26 cellular contexts compared by ENCODE assay signal in genomic region chr5:18686253-18686652, GRCh38.
DNase-seq lines count a peak whose midpoint lies in the region; ATAC-seq and TF ChIP-seq lines count a peak whose summit lies in the region.
"Had no signal": no experiment of that assay in that cellular context is flagged by ENCODE, and none has a peak within 500 bp of the region (broad histone marks: within the 10 kb centered on the region; RNA-seq: fewer than 3 reads in every experiment).

No MANE protein-coding gene starts in this region.

- ATAC-seq in GM18868 (IDR thresholded peaks at IDR 0.05; ENCODE audit: unreplicated experiment), result no peak
- ATAC-seq: A549; CD8-positive, alpha-beta T cell; K562; Right ventricle myocardium inferior had no signal

- H2BK15ac ChIP-seq in H9 (ENCODE audit: low read depth, low read length) (no peak overlapping the region), neuronal stem cell (ENCODE audit: low read length) (no peak overlapping the region)

- no peak overlapping the region for H2BK120ac ChIP-seq in H9 (ENCODE audit: low read depth, low read length, poor library complexity, severe bottlenecking)
- no peak overlapping the region for H2BK120ac ChIP-seq in neuronal stem cell (ENCODE audit: low read depth, low read length)

- H2BK5ac ChIP-seq in H9 (ENCODE audit: insufficient read length, low read length) (no peak overlapping the region), neuronal stem cell (ENCODE audit: low read length) (no peak overlapping the region)

- H3K4me2 ChIP-seq in H9 (ENCODE audit: insufficient read depth, insufficient read length, low read length) (no peak overlapping the region), neuronal stem cell (ENCODE audit: insufficient read depth, low read length, poor library complexity, severe bottlenecking) (no peak overlapping the region)
- H3K4me2 ChIP-seq: A549, PC-9 had no signal

- H3K27ac Mint-ChIP-seq in H9 (peak overlapping the region in 2 of 3 experiments; percentile 6 to 10; a peak in 2 of 7 replicates), endodermal cell (peak overlapping the region; percentile 19)
- H3K27ac Mint-ChIP-seq: CD8-positive, alpha-beta T cell had no signal

- in situ Hi-C loops in astrocyte of the spinal cord (cut with HindIII; ENCODE audit: low sequenced_read_pairs), result no loop called here

- DNase-seq in H9, result no peak
- DNase-seq in astrocyte of the spinal cord (ENCODE audit: low read depth, low spot score), result peak; percentile 8
- DNase-seq in endodermal cell, result no peak
- DNase-seq in neuronal stem cell (ENCODE audit: low spot score), result no peak
- DNase-seq in SK-N-DZ (ENCODE audit: low spot score), result no peak
- DNase-seq in UCSD-AML1 (lab: John Stamatoyannopoulos, UW; ENCODE audit: unreplicated experiment), result no peak
- DNase-seq: C1 segment of cervical spinal cord; Caco-2; CD8-positive, alpha-beta T cell; DMS 273 treated with DMSO at 0.1 percent for 48 hours; DMS79; EL; GM23248; HCEC 1CT; MV-4-11; NCI-H1105 treated with DMSO at 0.1 percent for 48 hours; NCI-H146; NCI-H1930; NCI-H446 treated with DMSO at 0.1 percent for 48 hours; NCI-H526; PC-9 had no signal

- H4K8ac ChIP-seq in H9 (replicated peaks; ENCODE audit: insufficient read length, low read depth, low read length), result no peak overlapping the region
- no peak overlapping the region for H4K8ac ChIP-seq in neuronal stem cell (ENCODE audit: low read depth, low read length)

- H3K27me3 Mint-ChIP-seq in H9 (ENCODE audit: low read depth) (no peaks in the 10 kb centered on the region), endodermal cell (ENCODE audit: insufficient read depth) (no peaks in the 10 kb centered on the region)

- H3K27me3 ChIP-seq in H9 (ENCODE audit: insufficient read depth, low read length) (no peaks in the 10 kb centered on the region), endodermal cell (ENCODE audit: control insufficient read depth, insufficient read depth, low read length, poor library complexity, severe bottlenecking) (no peaks in the 10 kb centered on the region), neuronal stem cell (ENCODE audit: control insufficient read depth in 3 of 3, insufficient read depth in 3 of 3, low read depth in 1 of 3, low read length in 3 of 3) (no peaks in the 10 kb centered on the region)

- WGBS in H9 (ENCODE audit: extremely low coverage, insufficient read length, low lambda C conversion rate), result no CpG with 5 or more reads among the region's 3 CpGs
- WGBS in endodermal cell (ENCODE audit: insufficient coverage in 1 of 2, insufficient read length in 1 of 2), 2 experiments, result 92 to 98% methylated on average over 2 to 3 of the region's 3 CpGs
- WGBS in neuronal stem cell (ENCODE audit: extremely low coverage in 2 of 2, insufficient read length in 2 of 2, insufficient replicate concordance in 1 of 2), 2 donors, result no CpG with 5 or more reads among the region's 3 CpGs

- H3K4me3 ChIP-seq in astrocyte of the spinal cord (ENCODE audit: low read depth, low read length), result no peak overlapping the region
- H3K4me3 ChIP-seq in endodermal cell (ENCODE audit: low read length), result no peak overlapping the region
- no peak overlapping the region for H3K4me3 ChIP-seq in neuronal stem cell (ENCODE audit: low read length in 2 of 2)
- H3K4me3 ChIP-seq: A549, GM23248, K562, PC-9 had no signal

- H3K79me1 ChIP-seq in H9 (ENCODE audit: insufficient read depth, low read depth, low read length, poor library complexity, severe bottlenecking), result no peaks in the 10 kb centered on the region
- no peaks in the 10 kb centered on the region for H3K79me1 ChIP-seq in neuronal stem cell (ENCODE audit: low read depth, low read length)

- H3K14ac ChIP-seq in H9 (ENCODE audit: insufficient read depth, low read length) (no peak overlapping the region), neuronal stem cell (ENCODE audit: low read length) (no peak overlapping the region)

- H2AK5ac ChIP-seq in H9 (ENCODE audit: insufficient read length, low read length) (no peak overlapping the region), neuronal stem cell (ENCODE audit: low read depth, low read length) (no peak overlapping the region)

- no peak overlapping the region for H3K4ac ChIP-seq in H9 (ENCODE audit: low read depth, low read length)
- no peak overlapping the region for H3K4ac ChIP-seq in neuronal stem cell (ENCODE audit: low read length)

- H2BK12ac ChIP-seq in H9 (ENCODE audit: insufficient read length, low read depth, low read length) (no peak overlapping the region), neuronal stem cell (ENCODE audit: low read length) (no peak overlapping the region)

- H3K36me3 ChIP-seq in endodermal cell (ENCODE audit: control insufficient read depth, insufficient read depth, low read length) (no peaks in the 10 kb centered on the region), neuronal stem cell (replicated peaks in 1 of 2; ENCODE audit: control insufficient read depth in 2 of 2, insufficient read depth in 2 of 2, low read length in 2 of 2) (no peaks in the 10 kb centered on the region)

- H3K4me3 Mint-ChIP-seq in H9 (no peak overlapping the region), endodermal cell (no peak overlapping the region)
- H3K4me3 Mint-ChIP-seq: CD8-positive, alpha-beta T cell had no signal

- H4K91ac ChIP-seq in H9 (ENCODE audit: insufficient read length, low read depth, low read length) (no peak overlapping the region), neuronal stem cell (ENCODE audit: low read depth, low read length, poor library complexity) (no peak overlapping the region)

- no peak overlapping the region for H2BK20ac ChIP-seq in H9 (ENCODE audit: low read depth, low read length, poor library complexity, severe bottlenecking)

- H3K23me2 ChIP-seq in H9 (ENCODE audit: insufficient read length, low read depth, low read length, poor library complexity, severe bottlenecking), result no peaks in the 10 kb centered on the region

- H2AFZ ChIP-seq in H9 (ENCODE audit: low read length) (peak overlapping the region; percentile 87), neuronal stem cell (ENCODE audit: low read length) (peak overlapping the region; percentile 13)
- H2AFZ ChIP-seq: GM23248, PC-9 had no signal

- H3K79me2 ChIP-seq in H9 (ENCODE audit: insufficient read depth, low read length), result no peaks in the 10 kb centered on the region

- no peak overlapping the region for H3K23ac ChIP-seq in H9 (ENCODE audit: insufficient read length, low read depth, low read length)
- H3K23ac ChIP-seq in neuronal stem cell (ENCODE audit: low read depth, low read length, poor library complexity), result no peak overlapping the region

- TF ChIP-seq CTCF in H9 (conservative IDR thresholded peaks at IDR 0.05) (no peak), astrocyte of the spinal cord (IDR thresholded peaks at IDR 0.05; ENCODE audit: low read depth, low read length) (no peak), endodermal cell (conservative IDR thresholded peaks at IDR 0.05) (no peak)

- H3K9me3 Mint-ChIP-seq in H9 (no peaks in the 10 kb centered on the region), endodermal cell (peaks cover 2% of the 10 kb centered on the region)

- H3K18ac ChIP-seq in H9 (ENCODE audit: insufficient read length, low read depth, low read length), result no peak overlapping the region
- no peak overlapping the region for H3K18ac ChIP-seq in neuronal stem cell (ENCODE audit: low read length)

- H3K27ac ChIP-seq in H9 (ENCODE audit: insufficient read length, low read depth, low read length), result no peak overlapping the region
- H3K27ac ChIP-seq in endodermal cell (ENCODE audit: low read depth, low read length), result no peak overlapping the region
- H3K27ac ChIP-seq in neuronal stem cell (replicated peaks; ENCODE audit: low read length), result no peak overlapping the region
- H3K27ac ChIP-seq: A549, GM23248, HL-60, PC-9 had no signal

- H3K4me1 ChIP-seq in H9 (ENCODE audit: insufficient read depth, low read length) (peaks cover 5% of the 10 kb centered on the region; the same call in 1 of the 2 replicates), endodermal cell (ENCODE audit: control insufficient read depth, insufficient read depth, low read length) (no peaks in the 10 kb centered on the region), neuronal stem cell (ENCODE audit: control insufficient read depth in 2 of 2, insufficient read depth in 1 of 2, low read depth in 1 of 2, low read length in 2 of 2) (no peaks in the 10 kb centered on the region)
- H3K4me1 ChIP-seq: A549, Caco-2 had no signal

- H3K36me3 Mint-ChIP-seq in H9 (ENCODE audit: insufficient read depth in 1 of 3, low read depth in 3 of 3) (no peaks in the 10 kb centered on the region), endodermal cell (ENCODE audit: low read depth) (no peaks in the 10 kb centered on the region)
- H3K36me3 Mint-ChIP-seq: CD8-positive, alpha-beta T cell had no signal

- no peak overlapping the region for H3K56ac ChIP-seq in H9 (ENCODE audit: insufficient read length, low read depth, low read length)

- no peak overlapping the region for H3T11ph ChIP-seq in H9 (ENCODE audit: low read length)

- H3K9me3 ChIP-seq in H9 (ENCODE audit: control insufficient read depth, low read depth, low read length) (no peaks in the 10 kb centered on the region), endodermal cell (ENCODE audit: control insufficient read depth, low read length) (no peaks in the 10 kb centered on the region), neuronal stem cell (replicated peaks in 1 of 2; ENCODE audit: control insufficient read depth in 2 of 2, insufficient read depth in 1 of 2, low read depth in 1 of 2, low read length in 2 of 2) (no peaks in the 10 kb centered on the region)
- H3K9me3 ChIP-seq: A549, Caco-2 had no signal

- H3K4me1 Mint-ChIP-seq in H9, result peaks cover 11 to 13% of the 10 kb centered on the region in 2 experiments
- H3K4me1 Mint-ChIP-seq in endodermal cell, result peaks cover 10% of the 10 kb centered on the region

- H3K9ac ChIP-seq in H9 (ENCODE audit: extremely low read depth, insufficient read length, low read length) (no peak overlapping the region), endodermal cell (ENCODE audit: extremely low read depth, low read length, poor library complexity, severe bottlenecking) (no peak overlapping the region), neuronal stem cell (ENCODE audit: low read depth, low read length, poor library complexity) (no peak overlapping the region)
- H3K9ac ChIP-seq: GM23248 had no signal

- no peak overlapping the region for H4K5ac ChIP-seq in H9 (ENCODE audit: insufficient read length, low read depth, low read length)

- no peaks in the 10 kb centered on the region for H4K20me1 ChIP-seq in H9 (ENCODE audit: control insufficient read depth, insufficient read depth, insufficient read length)
